Comparison of ENCODE assay signal across 1 cellular context in the genomic region with DNA sequence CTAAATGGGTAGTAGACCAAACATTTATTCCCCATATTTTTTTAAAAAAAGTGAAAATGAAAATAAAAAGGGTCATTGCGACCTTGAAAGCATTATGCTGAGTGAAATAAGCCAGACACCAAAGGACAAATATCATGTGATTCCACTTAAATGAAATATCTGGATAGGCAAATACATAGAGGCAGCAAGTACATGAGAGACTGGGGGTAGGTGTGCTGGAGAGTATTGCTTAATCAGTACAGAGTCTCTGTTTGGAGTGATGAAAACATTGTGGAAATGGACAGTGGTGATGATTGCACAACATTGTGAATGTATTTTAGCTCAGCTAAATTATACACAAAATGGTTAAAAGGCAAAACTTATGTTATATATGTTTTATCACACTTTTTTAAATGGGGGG.
TF ChIP-seq lines count a peak whose summit lies in the region.

No MANE protein-coding gene starts in this region.

TF ChIP-seq in HepG2, 621 proteins besides CTCF, POLR2A, EP300 and RAD21 (continued from another document):
- peak; percentile 90 for TF ChIP-seq DPF2 (CRISPR knock-in tag; IDR thresholded peaks at IDR 0.05; ENCODE audit: borderline replicate concordance, low read depth)
- TF ChIP-seq ZNF124 (CRISPR knock-in tag; IDR thresholded peaks at IDR 0.05) = peak; percentile 94
- TF ChIP-seq, protein P1, sequence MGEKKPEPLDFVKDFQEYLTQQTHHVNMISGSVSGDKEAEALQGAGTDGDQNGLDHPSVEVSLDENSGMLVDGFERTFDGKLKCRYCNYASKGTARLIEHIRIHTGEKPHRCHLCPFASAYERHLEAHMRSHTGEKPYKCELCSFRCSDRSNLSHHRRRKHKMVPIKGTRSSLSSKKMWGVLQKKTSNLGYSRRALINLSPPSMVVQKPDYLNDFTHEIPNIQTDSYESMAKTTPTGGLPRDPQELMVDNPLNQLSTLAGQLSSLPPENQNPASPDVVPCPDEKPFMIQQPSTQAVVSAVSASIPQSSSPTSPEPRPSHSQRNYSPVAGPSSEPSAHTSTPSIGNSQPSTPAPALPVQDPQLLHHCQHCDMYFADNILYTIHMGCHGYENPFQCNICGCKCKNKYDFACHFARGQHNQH (CRISPR knock-in tag; IDR thresholded peaks at IDR 0.05) = peak; percentile 72; the same call in 1 of the 2 replicates
- TF ChIP-seq, protein P2, sequence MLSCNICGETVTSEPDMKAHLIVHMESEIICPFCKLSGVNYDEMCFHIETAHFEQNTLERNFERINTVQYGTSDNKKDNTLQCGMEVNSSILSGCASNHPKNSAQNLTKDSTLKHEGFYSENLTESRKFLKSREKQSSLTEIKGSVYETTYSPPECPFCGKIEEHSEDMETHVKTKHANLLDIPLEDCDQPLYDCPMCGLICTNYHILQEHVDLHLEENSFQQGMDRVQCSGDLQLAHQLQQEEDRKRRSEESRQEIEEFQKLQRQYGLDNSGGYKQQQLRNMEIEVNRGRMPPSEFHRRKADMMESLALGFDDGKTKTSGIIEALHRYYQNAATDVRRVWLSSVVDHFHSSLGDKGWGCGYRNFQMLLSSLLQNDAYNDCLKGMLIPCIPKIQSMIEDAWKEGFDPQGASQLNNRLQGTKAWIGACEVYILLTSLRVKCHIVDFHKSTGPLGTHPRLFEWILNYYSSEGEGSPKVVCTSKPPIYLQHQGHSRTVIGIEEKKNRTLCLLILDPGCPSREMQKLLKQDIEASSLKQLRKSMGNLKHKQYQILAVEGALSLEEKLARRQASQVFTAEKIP (CRISPR knock-in tag; IDR thresholded peaks at IDR 0.05; ENCODE audit: borderline replicate concordance) = no peak
- TF ChIP-seq TOPORS (CRISPR knock-in tag; IDR thresholded peaks at IDR 0.05) = no peak
- TF ChIP-seq, protein P3, sequence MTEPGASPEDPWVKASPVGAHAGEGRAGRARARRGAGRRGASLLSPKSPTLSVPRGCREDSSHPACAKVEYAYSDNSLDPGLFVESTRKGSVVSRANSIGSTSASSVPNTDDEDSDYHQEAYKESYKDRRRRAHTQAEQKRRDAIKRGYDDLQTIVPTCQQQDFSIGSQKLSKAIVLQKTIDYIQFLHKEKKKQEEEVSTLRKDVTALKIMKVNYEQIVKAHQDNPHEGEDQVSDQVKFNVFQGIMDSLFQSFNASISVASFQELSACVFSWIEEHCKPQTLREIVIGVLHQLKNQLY (CRISPR knock-in tag; IDR thresholded peaks at IDR 0.05) = peak; percentile 93
- 0 out of 2 replicates have a peak, but pooled peaks have one; percentile 43 for TF ChIP-seq SMYD3 (CRISPR knock-in tag; IDR thresholded peaks at IDR 0.05)
- TF ChIP-seq ZFP36 (IDR thresholded peaks at IDR 0.05; ENCODE audit: borderline replicate concordance, low read depth, low read length, partially characterized antibody) = no peak
- TF ChIP-seq ZNF333 (CRISPR knock-in tag; IDR thresholded peaks at IDR 0.05; ENCODE audit: borderline replicate concordance) = no peak
- TF ChIP-seq, protein P4, sequence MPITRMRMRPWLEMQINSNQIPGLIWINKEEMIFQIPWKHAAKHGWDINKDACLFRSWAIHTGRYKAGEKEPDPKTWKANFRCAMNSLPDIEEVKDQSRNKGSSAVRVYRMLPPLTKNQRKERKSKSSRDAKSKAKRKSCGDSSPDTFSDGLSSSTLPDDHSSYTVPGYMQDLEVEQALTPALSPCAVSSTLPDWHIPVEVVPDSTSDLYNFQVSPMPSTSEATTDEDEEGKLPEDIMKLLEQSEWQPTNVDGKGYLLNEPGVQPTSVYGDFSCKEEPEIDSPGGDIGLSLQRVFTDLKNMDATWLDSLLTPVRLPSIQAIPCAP (CRISPR knock-in tag; IDR thresholded peaks at IDR 0.05; ENCODE audit: low read depth) = no peak
- TF ChIP-seq THYN1 (CRISPR knock-in tag; IDR thresholded peaks at IDR 0.05; ENCODE audit: borderline replicate concordance, low read depth) = no peak
- peak; percentile 95 for TF ChIP-seq FOXJ3 (CRISPR knock-in tag; IDR thresholded peaks at IDR 0.05; ENCODE audit: borderline replicate concordance)
- TF ChIP-seq, protein P5, sequence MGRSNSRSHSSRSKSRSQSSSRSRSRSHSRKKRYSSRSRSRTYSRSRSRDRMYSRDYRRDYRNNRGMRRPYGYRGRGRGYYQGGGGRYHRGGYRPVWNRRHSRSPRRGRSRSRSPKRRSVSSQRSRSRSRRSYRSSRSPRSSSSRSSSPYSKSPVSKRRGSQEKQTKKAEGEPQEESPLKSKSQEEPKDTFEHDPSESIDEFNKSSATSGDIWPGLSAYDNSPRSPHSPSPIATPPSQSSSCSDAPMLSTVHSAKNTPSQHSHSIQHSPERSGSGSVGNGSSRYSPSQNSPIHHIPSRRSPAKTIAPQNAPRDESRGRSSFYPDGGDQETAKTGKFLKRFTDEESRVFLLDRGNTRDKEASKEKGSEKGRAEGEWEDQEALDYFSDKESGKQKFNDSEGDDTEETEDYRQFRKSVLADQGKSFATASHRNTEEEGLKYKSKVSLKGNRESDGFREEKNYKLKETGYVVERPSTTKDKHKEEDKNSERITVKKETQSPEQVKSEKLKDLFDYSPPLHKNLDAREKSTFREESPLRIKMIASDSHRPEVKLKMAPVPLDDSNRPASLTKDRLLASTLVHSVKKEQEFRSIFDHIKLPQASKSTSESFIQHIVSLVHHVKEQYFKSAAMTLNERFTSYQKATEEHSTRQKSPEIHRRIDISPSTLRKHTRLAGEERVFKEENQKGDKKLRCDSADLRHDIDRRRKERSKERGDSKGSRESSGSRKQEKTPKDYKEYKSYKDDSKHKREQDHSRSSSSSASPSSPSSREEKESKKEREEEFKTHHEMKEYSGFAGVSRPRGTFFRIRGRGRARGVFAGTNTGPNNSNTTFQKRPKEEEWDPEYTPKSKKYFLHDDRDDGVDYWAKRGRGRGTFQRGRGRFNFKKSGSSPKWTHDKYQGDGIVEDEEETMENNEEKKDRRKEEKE (IDR thresholded peaks at IDR 0.05) = no peak
- TF ChIP-seq ARNT2 (CRISPR knock-in tag; IDR thresholded peaks at IDR 0.05; ENCODE audit: low read depth) = peak; percentile 51; the same call in 1 of the 2 replicates
- no peak for TF ChIP-seq FOXA1 (IDR thresholded peaks at IDR 0.05)
- peak; percentile 79 for TF ChIP-seq FOXA1 (CRISPR knock-in tag; IDR thresholded peaks at IDR 0.05)
- no peak for TF ChIP-seq ZNF296 (CRISPR knock-in tag; conservative IDR thresholded peaks at IDR 0.05)
- TF ChIP-seq SRF (IDR thresholded peaks at IDR 0.05; ENCODE audit: low read depth, low read length) = 0 out of 2 replicates have a peak, but pooled peaks have one; percentile 22
- TF ChIP-seq SP4 (CRISPR knock-in tag; IDR thresholded peaks at IDR 0.05) = no peak
- TF ChIP-seq, protein P6, sequence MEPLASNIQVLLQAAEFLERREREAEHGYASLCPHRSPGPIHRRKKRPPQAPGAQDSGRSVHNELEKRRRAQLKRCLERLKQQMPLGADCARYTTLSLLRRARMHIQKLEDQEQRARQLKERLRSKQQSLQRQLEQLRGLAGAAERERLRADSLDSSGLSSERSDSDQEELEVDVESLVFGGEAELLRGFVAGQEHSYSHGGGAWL (CRISPR knock-in tag; IDR thresholded peaks at IDR 0.05) = no peak
- TF ChIP-seq ZNF326 (CRISPR knock-in tag; IDR thresholded peaks at IDR 0.05; ENCODE audit: borderline replicate concordance) = no peak
- TF ChIP-seq ZNF34 (CRISPR knock-in tag; IDR thresholded peaks at IDR 0.05; ENCODE audit: borderline replicate concordance) = no peak
- TF ChIP-seq RORA (CRISPR knock-in tag; IDR thresholded peaks at IDR 0.05) = peak; percentile 81; the same call in 1 of the 2 replicates
- TF ChIP-seq ZNF253 (CRISPR knock-in tag; IDR thresholded peaks at IDR 0.05; ENCODE audit: borderline replicate concordance) = no peak
- no peak for TF ChIP-seq TAF1 (CRISPR knock-in tag; IDR thresholded peaks at IDR 0.05)
- no peak; the same call in 1 of the 2 replicates for TF ChIP-seq ZNF460 (CRISPR knock-in tag; IDR thresholded peaks at IDR 0.05; ENCODE audit: borderline replicate concordance)
- TF ChIP-seq ZFP1 (CRISPR knock-in tag; IDR thresholded peaks at IDR 0.05) = peak; percentile 94; the same call in 1 of the 2 replicates
- peak; percentile 100 for TF ChIP-seq CEBPB (IDR thresholded peaks at IDR 0.05; ENCODE audit: borderline replicate concordance, low read depth, low read length)
- TF ChIP-seq, protein P7, sequence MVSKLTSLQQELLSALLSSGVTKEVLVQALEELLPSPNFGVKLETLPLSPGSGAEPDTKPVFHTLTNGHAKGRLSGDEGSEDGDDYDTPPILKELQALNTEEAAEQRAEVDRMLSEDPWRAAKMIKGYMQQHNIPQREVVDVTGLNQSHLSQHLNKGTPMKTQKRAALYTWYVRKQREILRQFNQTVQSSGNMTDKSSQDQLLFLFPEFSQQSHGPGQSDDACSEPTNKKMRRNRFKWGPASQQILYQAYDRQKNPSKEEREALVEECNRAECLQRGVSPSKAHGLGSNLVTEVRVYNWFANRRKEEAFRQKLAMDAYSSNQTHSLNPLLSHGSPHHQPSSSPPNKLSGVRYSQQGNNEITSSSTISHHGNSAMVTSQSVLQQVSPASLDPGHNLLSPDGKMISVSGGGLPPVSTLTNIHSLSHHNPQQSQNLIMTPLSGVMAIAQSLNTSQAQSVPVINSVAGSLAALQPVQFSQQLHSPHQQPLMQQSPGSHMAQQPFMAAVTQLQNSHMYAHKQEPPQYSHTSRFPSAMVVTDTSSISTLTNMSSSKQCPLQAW (CRISPR knock-in tag; IDR thresholded peaks at IDR 0.05) = no peak
- no peak for TF ChIP-seq AHR (CRISPR knock-in tag; IDR thresholded peaks at IDR 0.05)
- TF ChIP-seq DR1 (CRISPR knock-in tag; IDR thresholded peaks at IDR 0.05) = no peak
- TF ChIP-seq, protein P8, sequence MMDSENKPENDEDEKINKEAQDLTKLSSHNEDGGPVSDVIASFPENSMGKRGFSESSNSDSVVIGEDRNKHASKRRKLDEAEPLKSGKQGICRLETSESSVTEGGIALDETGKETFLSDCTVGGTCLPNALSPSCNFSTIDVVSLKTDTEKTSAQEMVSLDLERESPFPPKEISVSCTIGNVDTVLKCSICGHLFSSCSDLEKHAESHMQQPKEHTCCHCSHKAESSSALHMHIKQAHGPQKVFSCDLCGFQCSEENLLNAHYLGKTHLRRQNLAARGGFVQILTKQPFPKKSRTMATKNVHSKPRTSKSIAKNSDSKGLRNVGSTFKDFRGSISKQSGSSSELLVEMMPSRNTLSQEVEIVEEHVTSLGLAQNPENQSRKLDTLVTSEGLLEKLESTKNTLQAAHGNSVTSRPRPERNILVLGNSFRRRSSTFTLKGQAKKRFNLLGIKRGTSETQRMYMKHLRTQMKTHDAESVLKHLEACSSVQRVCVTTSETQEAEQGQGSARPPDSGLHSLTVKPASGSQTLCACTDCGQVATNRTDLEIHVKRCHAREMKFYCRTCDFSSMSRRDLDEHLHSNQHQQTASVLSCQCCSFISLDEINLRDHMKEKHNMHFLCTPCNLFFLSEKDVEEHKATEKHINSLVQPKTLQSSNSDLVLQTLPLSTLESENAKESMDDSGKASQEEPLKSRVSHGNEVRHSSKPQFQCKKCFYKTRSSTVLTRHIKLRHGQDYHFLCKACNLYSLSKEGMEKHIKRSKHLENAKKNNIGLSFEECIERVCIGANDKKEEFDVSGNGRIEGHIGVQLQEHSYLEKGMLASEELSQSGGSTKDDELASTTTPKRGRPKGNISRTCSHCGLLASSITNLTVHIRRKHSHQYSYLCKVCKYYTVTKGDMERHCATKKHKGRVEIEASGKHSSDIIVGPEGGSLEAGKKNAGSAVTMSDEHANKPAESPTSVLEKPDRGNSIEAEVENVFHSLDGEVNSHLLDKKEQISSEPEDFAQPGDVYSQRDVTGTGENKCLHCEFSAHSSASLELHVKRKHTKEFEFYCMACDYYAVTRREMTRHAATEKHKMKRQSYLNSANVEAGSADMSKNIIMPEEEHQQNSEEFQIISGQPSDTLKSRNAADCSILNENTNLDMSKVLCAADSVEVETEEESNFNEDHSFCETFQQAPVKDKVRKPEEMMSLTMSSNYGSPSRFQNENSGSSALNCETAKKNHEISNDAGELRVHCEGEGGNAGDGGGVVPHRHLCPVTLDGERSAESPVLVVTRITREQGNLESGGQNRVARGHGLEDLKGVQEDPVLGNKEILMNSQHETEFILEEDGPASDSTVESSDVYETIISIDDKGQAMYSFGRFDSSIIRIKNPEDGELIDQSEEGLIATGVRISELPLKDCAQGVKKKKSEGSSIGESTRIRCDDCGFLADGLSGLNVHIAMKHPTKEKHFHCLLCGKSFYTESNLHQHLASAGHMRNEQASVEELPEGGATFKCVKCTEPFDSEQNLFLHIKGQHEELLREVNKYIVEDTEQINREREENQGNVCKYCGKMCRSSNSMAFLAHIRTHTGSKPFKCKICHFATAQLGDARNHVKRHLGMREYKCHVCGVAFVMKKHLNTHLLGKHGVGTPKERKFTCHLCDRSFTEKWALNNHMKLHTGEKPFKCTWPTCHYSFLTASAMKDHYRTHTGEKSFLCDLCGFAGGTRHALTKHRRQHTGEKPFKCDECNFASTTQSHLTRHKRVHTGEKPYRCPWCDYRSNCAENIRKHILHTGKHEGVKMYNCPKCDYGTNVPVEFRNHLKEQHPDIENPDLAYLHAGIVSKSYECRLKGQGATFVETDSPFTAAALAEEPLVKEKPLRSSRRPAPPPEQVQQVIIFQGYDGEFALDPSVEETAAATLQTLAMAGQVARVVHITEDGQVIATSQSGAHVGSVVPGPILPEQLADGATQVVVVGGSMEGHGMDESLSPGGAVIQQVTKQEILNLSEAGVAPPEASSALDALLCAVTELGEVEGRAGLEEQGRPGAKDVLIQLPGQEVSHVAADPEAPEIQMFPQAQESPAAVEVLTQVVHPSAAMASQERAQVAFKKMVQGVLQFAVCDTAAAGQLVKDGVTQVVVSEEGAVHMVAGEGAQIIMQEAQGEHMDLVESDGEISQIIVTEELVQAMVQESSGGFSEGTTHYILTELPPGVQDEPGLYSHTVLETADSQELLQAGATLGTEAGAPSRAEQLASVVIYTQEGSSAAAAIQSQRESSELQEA (CRISPR knock-in tag; IDR thresholded peaks at IDR 0.05; ENCODE audit: not compliant biosample characterization) = no peak
- TF ChIP-seq, protein P9, sequence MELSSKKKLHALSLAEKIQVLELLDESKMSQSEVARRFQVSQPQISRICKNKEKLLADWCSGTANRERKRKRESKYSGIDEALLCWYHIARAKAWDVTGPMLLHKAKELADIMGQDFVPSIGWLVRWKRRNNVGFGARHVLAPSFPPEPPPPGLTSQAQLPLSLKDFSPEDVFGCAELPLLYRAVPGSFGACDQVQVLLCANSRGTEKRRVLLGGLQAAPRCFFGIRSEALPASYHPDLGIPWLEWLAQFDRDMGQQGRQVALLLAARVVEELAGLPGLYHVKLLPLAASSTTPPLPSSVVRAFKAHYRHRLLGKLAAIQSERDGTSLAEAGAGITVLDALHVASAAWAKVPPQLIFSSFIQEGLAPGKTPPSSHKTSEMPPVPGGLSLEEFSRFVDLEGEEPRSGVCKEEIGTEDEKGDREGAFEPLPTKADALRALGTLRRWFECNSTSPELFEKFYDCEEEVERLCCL (CRISPR knock-in tag; IDR thresholded peaks at IDR 0.05; ENCODE audit: borderline replicate concordance) = no peak
- TF ChIP-seq, protein P10, sequence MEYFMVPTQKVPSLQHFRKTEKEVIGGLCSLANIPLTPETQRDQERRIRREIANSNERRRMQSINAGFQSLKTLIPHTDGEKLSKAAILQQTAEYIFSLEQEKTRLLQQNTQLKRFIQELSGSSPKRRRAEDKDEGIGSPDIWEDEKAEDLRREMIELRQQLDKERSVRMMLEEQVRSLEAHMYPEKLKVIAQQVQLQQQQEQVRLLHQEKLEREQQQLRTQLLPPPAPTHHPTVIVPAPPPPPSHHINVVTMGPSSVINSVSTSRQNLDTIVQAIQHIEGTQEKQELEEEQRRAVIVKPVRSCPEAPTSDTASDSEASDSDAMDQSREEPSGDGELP (IDR thresholded peaks at IDR 0.05; ENCODE audit: borderline replicate concordance, low read depth) = peak; percentile 64; the same call in 1 of the 2 replicates
- no peak for TF ChIP-seq KLF13 (CRISPR knock-in tag; IDR thresholded peaks at IDR 0.05)
- TF ChIP-seq SPEN (CRISPR knock-in tag; IDR thresholded peaks at IDR 0.05; ENCODE audit: low read depth) = no peak
- no peak for TF ChIP-seq TMF1 (CRISPR knock-in tag; IDR thresholded peaks at IDR 0.05; ENCODE audit: low read depth)
- TF ChIP-seq ZNF549 (CRISPR knock-in tag; IDR thresholded peaks at IDR 0.05) = no peak
